Comparison of ENCODE assay signal across 7 cellular contexts in the genomic region with DNA sequence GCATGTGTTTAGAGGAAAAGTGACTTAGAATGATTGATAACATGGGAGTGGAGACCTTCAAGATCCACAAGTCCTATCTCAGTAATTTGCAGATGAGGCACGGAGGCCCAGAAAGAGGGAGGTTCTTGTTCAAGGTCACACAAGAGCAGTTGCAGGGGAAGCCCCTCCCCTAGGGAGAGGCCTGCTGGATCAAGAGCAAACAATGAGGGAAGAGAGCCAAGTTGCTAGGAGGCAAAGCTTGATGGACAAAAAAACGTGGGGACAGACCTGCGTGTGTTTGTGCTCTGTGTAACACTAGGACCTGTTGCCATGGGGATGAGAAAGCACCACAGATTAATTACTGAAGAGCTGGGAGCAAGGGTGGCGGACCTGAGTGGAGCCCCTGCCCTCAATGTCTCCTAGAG.
DNase-seq lines count a peak whose midpoint lies in the region; ATAC-seq and TF ChIP-seq lines count a peak whose summit lies in the region.
"Had no signal": no experiment of that assay in that cellular context is flagged by ENCODE, and none has a peak within 500 bp of the region (broad histone marks: within the 10 kb centered on the region; RNA-seq: fewer than 3 reads in every experiment).

No MANE protein-coding gene starts in this region.

- no peak for ATAC-seq in HG02642 (IDR thresholded peaks at IDR 0.05; ENCODE audit: poor library complexity, unreplicated experiment)

- DNase-seq in NCI-H345 treated with DMSO at 0.1 percent for 48 hours (lab: John Stamatoyannopoulos, UW; ENCODE audit: unreplicated experiment) (peak; percentile 60), hippocampal formation (lab: John Stamatoyannopoulos, UW) (peak; percentile 31 to 49), KG1 (lab: John Stamatoyannopoulos, UW) (no peak)
- no peak for DNase-seq in stimulated activated naive CD4-positive, alpha-beta T cell treated with Interleukin-2 at 50 U/mL for 16 hours (lab: John Stamatoyannopoulos, UW)

- H3K27ac ChIP-seq in C4-2B: peak overlapping the region; percentile 10; the same call in 1 of the 2 replicates
- H3K27ac ChIP-seq: epithelial cell of prostate had no signal

- no peak for TF ChIP-seq CTCF in C4-2B (conservative IDR thresholded peaks at IDR 0.05)

Comparison
In these comparisons a context has a peak if more than half of its experiments do, and no peak if none do; other contexts are left out.
1. DNase-seq: peak in NCI-H345 treated with DMSO at 0.1 percent for 48 hours (single experiment) and hippocampal formation (2 of 2); none in stimulated activated naive CD4-positive, alpha-beta T cell treated with Interleukin-2 at 50 U/mL for 16 hours (single experiment) and KG1 (single experiment).